Comparison of ENCODE assay signal across 1 cellular context in the genomic region with DNA sequence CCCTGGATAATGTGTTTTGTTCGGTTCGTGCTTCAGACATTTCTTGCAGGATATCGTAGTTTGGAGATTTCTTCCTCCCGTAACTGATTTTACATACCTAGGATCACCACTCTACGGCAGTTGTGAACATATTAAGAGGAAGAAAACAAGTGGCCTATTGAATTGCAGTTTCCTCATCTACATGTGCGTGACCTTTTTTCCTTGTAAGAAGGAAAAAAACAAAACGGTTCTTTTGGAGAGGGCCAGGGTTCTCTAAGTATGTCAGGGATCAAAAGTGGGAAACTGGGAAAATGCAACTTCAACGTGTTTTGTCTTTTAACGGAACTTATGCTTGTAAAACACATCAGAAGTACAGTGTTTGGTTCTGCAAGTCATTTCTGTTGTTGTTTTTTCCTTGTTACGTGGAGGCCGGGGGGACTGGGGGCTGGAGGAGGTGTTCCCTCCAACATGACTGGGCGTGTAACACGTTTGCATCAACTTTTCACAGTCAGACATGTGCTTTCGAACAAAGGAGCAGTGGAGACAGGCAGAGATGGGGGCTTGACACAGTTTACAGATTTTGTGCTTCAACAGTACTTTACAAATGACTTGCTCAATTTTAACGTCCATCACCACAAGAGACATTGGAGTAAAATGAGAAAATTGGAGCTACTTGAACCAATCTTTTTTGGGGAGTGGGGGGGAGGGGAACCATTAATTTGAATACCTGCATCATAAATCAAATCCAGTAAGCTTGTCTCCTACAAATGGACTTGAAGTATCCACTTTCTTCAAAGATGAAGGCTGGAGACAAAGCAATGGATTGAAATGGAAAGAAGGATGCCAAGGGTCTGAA.
A peak's percentile ranks its signal among the peaks of the same experiment; 100 is the strongest.
TF ChIP-seq lines count a peak whose summit lies in the region.

No MANE protein-coding gene starts in this region.

TF ChIP-seq in IMR-90, 13 proteins besides CTCF, POLR2A, EP300 and RAD21:
- no peak for TF ChIP-seq ELK1 (IDR thresholded peaks at IDR 0.05; ENCODE audit: borderline replicate concordance, low read depth, low read length)
- no peak for TF ChIP-seq SMC3 (IDR thresholded peaks at IDR 0.05; ENCODE audit: low read depth, low read length)
- TF ChIP-seq MXI1 (IDR thresholded peaks at IDR 0.05; ENCODE audit: borderline replicate concordance, low read depth, low read length), result peak; percentile 48; the same call in 1 of the 2 replicates
- TF ChIP-seq NFE2L2 (IDR thresholded peaks at IDR 0.05; ENCODE audit: low read depth, low read length), result peak; percentile 43; the same call in 1 of the 2 replicates
